In genomic region chr7:44673771-44674170, GRCh38 we compare ENCODE assay signal across 21 cellular contexts.
"Had no signal": no experiment of that assay in that cellular context is flagged by ENCODE, and none has a peak within 500 bp of the region (broad histone marks: within the 10 kb centered on the region; RNA-seq: fewer than 3 reads in every experiment).

No MANE protein-coding gene starts in this region.

- H3K27me3 ChIP-seq: body of pancreas, cardiac muscle cell, tibial nerve had no signal

- H3K9me3 Mint-ChIP-seq: activated naive CD4-positive, alpha-beta T cell treated with anti-CD3 and anti-CD28 coated beads, Interleukin-2, amount 10 ng/mL, durations not matched to agents 7 days and 5 days; activated naive CD8-positive, alpha-beta T cell treated with anti-CD3 and anti-CD28 coated beads, Interleukin-2, amount 50 U/mL, for 24 hours; immature natural killer cell; natural killer cell treated with Interleukin-12 subunit alpha and Interleukin-12 subunit beta and Interleukin-15 and Interleukin-18, amount 100 ng/mL, for 72 hours; stimulated activated naive CD8-positive, alpha-beta T cell treated with anti-CD3 and anti-CD28 coated beads, Interleukin-15, Interleukin-2, amounts not matched to agents 100 ng/mL and 50 ng/mL, for 24 hours had no signal

- H3K27ac ChIP-seq: body of pancreas, cardiac muscle cell, tibial nerve had no signal

- H3K27ac Mint-ChIP-seq: activated naive CD4-positive, alpha-beta T cell treated with anti-CD3 and anti-CD28 coated beads, Interleukin-2, amount 10 ng/mL, durations not matched to agents 7 days and 5 days; activated naive CD8-positive, alpha-beta T cell treated with anti-CD3 and anti-CD28 coated beads, Interleukin-2, amount 50 U/mL, for 24 hours; immature natural killer cell; natural killer cell treated with Interleukin-12 subunit alpha and Interleukin-12 subunit beta and Interleukin-15 and Interleukin-18, amount 100 ng/mL, for 72 hours; progenitor cell of endocrine pancreas; stimulated activated naive CD8-positive, alpha-beta T cell treated with anti-CD3 and anti-CD28 coated beads, Interleukin-15, Interleukin-2, amounts not matched to agents 100 ng/mL and 50 ng/mL, for 24 hours had no signal

- H3K27me3 Mint-ChIP-seq: activated naive CD4-positive, alpha-beta T cell treated with anti-CD3 and anti-CD28 coated beads, Interleukin-2, amount 10 ng/mL, durations not matched to agents 7 days and 5 days; activated naive CD8-positive, alpha-beta T cell treated with anti-CD3 and anti-CD28 coated beads, Interleukin-2, amount 50 U/mL, for 24 hours; natural killer cell treated with Interleukin-12 subunit alpha and Interleukin-12 subunit beta and Interleukin-15 and Interleukin-18, amount 100 ng/mL, for 72 hours; progenitor cell of endocrine pancreas; stimulated activated naive CD8-positive, alpha-beta T cell treated with anti-CD3 and anti-CD28 coated beads, Interleukin-15, Interleukin-2, amounts not matched to agents 100 ng/mL and 50 ng/mL, for 24 hours had no signal

- DNase-seq: activated CD4-positive, alpha-beta T cell treated with anti-CD3 and anti-CD28 coated beads, Interleukin-2, amount 50 U/mL, for 1 hour; activated CD8-positive, alpha-beta memory T cell treated with anti-CD3 and anti-CD28 coated beads for 24 hours; activated CD8-positive, alpha-beta memory T cell treated with anti-CD3 and anti-CD28 coated beads, Interleukin-2, amount 50 U/mL, for 4 hours; activated effector memory CD4-positive, alpha-beta T cell treated with Interleukin-2 at 50 U/mL for 16 hours; activated naive CD4-positive, alpha-beta T cell treated with anti-CD3 and anti-CD28 coated beads, Interleukin-2, amount 10 ng/mL, durations not matched to agents 7 days and 5 days; activated naive CD8-positive, alpha-beta T cell treated with anti-CD3 and anti-CD28 coated beads, Interleukin-2, amount 50 U/mL, for 24 hours; activated T-cell treated with anti-CD3 and anti-CD28 coated beads, Interleukin-2, amount 50 U/mL, for 48 hours; anterior cingulate cortex; body of pancreas; immature natural killer cell; midbrain; retina; stimulated activated CD4-positive, alpha-beta T cell treated with anti-CD3 and anti-CD28 coated beads, Interleukin-4, amount 100 ng/mL, for 1 hour had no signal

- ATAC-seq: activated CD4-positive, CD25-positive, alpha-beta regulatory T cell treated with anti-CD3 and anti-CD28 coated beads, Interleukin-2, amount 50 U/mL, for 24 hours; activated naive CD8-positive, alpha-beta T cell treated with anti-CD3 and anti-CD28 coated beads, Interleukin-2, amount 50 U/mL, for 24 hours; body of pancreas; left lobe of liver; natural killer cell treated with Interleukin-12 subunit alpha and Interleukin-12 subunit beta and Interleukin-15 and Interleukin-18, amount 100 ng/mL, for 72 hours had no signal

- H3K4me3 ChIP-seq: body of pancreas, cardiac muscle cell, tibial nerve had no signal

- H3K4me1 ChIP-seq: body of pancreas had no signal

- H3K4me3 Mint-ChIP-seq: activated naive CD4-positive, alpha-beta T cell treated with anti-CD3 and anti-CD28 coated beads, Interleukin-2, amount 10 ng/mL, durations not matched to agents 7 days and 5 days; activated naive CD8-positive, alpha-beta T cell treated with anti-CD3 and anti-CD28 coated beads, Interleukin-2, amount 50 U/mL, for 24 hours; immature natural killer cell; natural killer cell treated with Interleukin-12 subunit alpha and Interleukin-12 subunit beta and Interleukin-15 and Interleukin-18, amount 100 ng/mL, for 72 hours; stimulated activated naive CD8-positive, alpha-beta T cell treated with anti-CD3 and anti-CD28 coated beads, Interleukin-15, Interleukin-2, amounts not matched to agents 100 ng/mL and 50 ng/mL, for 24 hours had no signal

- H3K9me3 ChIP-seq: body of pancreas, tibial nerve had no signal

- FAIRE-seq: endometrium had no signal

- H3K4me1 Mint-ChIP-seq: activated naive CD4-positive, alpha-beta T cell treated with anti-CD3 and anti-CD28 coated beads, Interleukin-2, amount 10 ng/mL, durations not matched to agents 7 days and 5 days; activated naive CD8-positive, alpha-beta T cell treated with anti-CD3 and anti-CD28 coated beads, Interleukin-2, amount 50 U/mL, for 24 hours had no signal
